21 cellular contexts compared by ENCODE assay signal in the genomic region with DNA sequence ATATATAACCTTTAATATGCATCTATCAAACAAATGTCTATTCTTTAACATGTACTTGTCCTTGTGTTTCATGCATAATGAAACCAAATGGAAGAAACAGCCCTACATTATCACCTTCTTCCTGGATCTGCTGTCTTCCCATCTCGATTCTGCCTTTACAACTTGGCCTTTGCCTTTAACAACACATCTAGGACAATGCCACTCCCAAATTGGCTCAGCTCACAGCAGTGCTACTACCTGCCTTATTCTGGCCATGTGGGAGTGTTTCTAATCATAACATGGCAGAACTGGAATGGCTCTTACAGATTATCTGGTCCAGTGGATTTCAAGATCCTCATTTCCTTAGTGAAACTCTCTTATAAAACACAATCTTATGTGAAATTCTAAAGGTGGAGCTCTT.
"Had no signal": no experiment of that assay in that cellular context is flagged by ENCODE, and none has a peak within 500 bp of the region (broad histone marks: within the 10 kb centered on the region; RNA-seq: fewer than 3 reads in every experiment).

No MANE protein-coding gene starts in this region.

- H3K36me3 Mint-ChIP-seq: mesothelial cell of epicardium; naive thymus-derived CD4-positive, alpha-beta T cell; natural killer cell treated with Interleukin-12 subunit alpha and Interleukin-12 subunit beta and Interleukin-15 and Interleukin-18, amount 100 ng/mL, for 72 hours; stimulated activated naive B cell treated with anti-CD40 and anti-IgM and Interleukin-4, amounts not matched to agents 10 μg/mL and 1 μg/mL and 100 μg/mL, for 72 hours had no signal

- H3K36me3 ChIP-seq: left ventricle myocardium inferior, ovary, right atrium auricular region, right lobe of liver, suprapubic skin, thoracic aorta, tibial nerve, upper lobe of left lung, vagina had no signal

- H3K27ac ChIP-seq: left ventricle myocardium inferior, ovary, right atrium auricular region, right lobe of liver, suprapubic skin, thoracic aorta, tibial nerve, upper lobe of left lung, vagina had no signal

- H3K4me1 ChIP-seq: right lobe of liver, vagina had no signal

- H3K9me3 Mint-ChIP-seq: natural killer cell treated with Interleukin-12 subunit alpha and Interleukin-12 subunit beta and Interleukin-15 and Interleukin-18, amount 100 ng/mL, for 72 hours had no signal

- H3K27ac Mint-ChIP-seq: mesothelial cell of epicardium; naive thymus-derived CD4-positive, alpha-beta T cell; natural killer cell treated with Interleukin-12 subunit alpha and Interleukin-12 subunit beta and Interleukin-15 and Interleukin-18, amount 100 ng/mL, for 72 hours; stimulated activated naive B cell treated with anti-CD40 and anti-IgM and Interleukin-4, amounts not matched to agents 10 μg/mL and 1 μg/mL and 100 μg/mL, for 72 hours had no signal

- H3K4me1 Mint-ChIP-seq: naive thymus-derived CD4-positive, alpha-beta T cell had no signal

- H3K9me3 ChIP-seq: left ventricle myocardium inferior, ovary, right atrium auricular region, right lobe of liver, suprapubic skin, thoracic aorta, tibial nerve, upper lobe of left lung, vagina had no signal

- DNase-seq: hippocampal formation; left ventricle myocardium inferior; mesendoderm; naive thymus-derived CD4-positive, alpha-beta T cell; ovary; right lobe of liver; stimulated activated CD4-positive, alpha-beta T cell treated with anti-CD3 and anti-CD28 coated beads, Interleukin-12 subunit alpha, Interleukin-12 subunit beta, amount 100 ng/mL, for 4 hours; stimulated activated CD4-positive, alpha-beta T cell treated with anti-CD3 and anti-CD28 coated beads, Interleukin-15, amount 100 ng/mL, for 24 hours; stimulated activated CD4-positive, alpha-beta T cell treated with anti-CD3 and anti-CD28 coated beads, Interleukin-2, amount 100 ng/mL, for 24 hours; stimulated activated CD4-positive, alpha-beta T cell treated with anti-CD3 and anti-CD28 coated beads, Interleukin-4, amount 100 ng/mL, for 1 hour; stimulated activated naive B cell treated with anti-CD40 and anti-IgM and Interleukin-4, amounts not matched to agents 10 μg/mL and 1 μg/mL and 100 μg/mL, for 72 hours; stimulated activated naive CD8-positive, alpha-beta T cell treated with anti-CD3 and anti-CD28 coated beads, Interleukin-15, Interleukin-2, amounts not matched to agents 100 U/mL and 50 U/mL, for 24 hours; upper lobe of left lung had no signal

- ATAC-seq: naive thymus-derived CD4-positive, alpha-beta T cell; natural killer cell treated with Interleukin-12 subunit alpha and Interleukin-12 subunit beta and Interleukin-15 and Interleukin-18, amount 100 ng/mL, for 72 hours; right lobe of liver; stimulated activated naive B cell treated with anti-CD40 and anti-IgM and Interleukin-4, amounts not matched to agents 10 μg/mL and 1 μg/mL and 100 μg/mL, for 72 hours; stimulated activated naive CD8-positive, alpha-beta T cell treated with anti-CD3 and anti-CD28 coated beads, Interleukin-15, Interleukin-2, amounts not matched to agents 100 U/mL and 50 U/mL, for 24 hours had no signal

- H3K4me3 ChIP-seq: left ventricle myocardium inferior, lung, ovary, right atrium auricular region, right lobe of liver, suprapubic skin, thoracic aorta, tibial nerve, upper lobe of left lung, vagina had no signal

- H3K27me3 ChIP-seq: ovary, right atrium auricular region, right lobe of liver, suprapubic skin, tibial nerve, upper lobe of left lung, vagina had no signal

- H3K4me3 Mint-ChIP-seq: mesothelial cell of epicardium; naive thymus-derived CD4-positive, alpha-beta T cell; natural killer cell treated with Interleukin-12 subunit alpha and Interleukin-12 subunit beta and Interleukin-15 and Interleukin-18, amount 100 ng/mL, for 72 hours; stimulated activated naive B cell treated with anti-CD40 and anti-IgM and Interleukin-4, amounts not matched to agents 10 μg/mL and 1 μg/mL and 100 μg/mL, for 72 hours had no signal
